16 cellular contexts compared by ENCODE assay signal in genomic region chr13:50400035-50400726, GRCh38.
DNase-seq lines count a peak whose midpoint lies in the region; ATAC-seq and TF ChIP-seq lines count a peak whose summit lies in the region.
"Had no signal": no experiment of that assay in that cellular context is flagged by ENCODE, and none has a peak within 500 bp of the region (broad histone marks: within the 10 kb centered on the region; RNA-seq: fewer than 3 reads in every experiment).

No MANE protein-coding gene starts in this region.

- no peak overlapping the region for H3K4me3 Mint-ChIP-seq in nephron
- no peak overlapping the region for H3K4me3 Mint-ChIP-seq in activated CD8-positive, alpha-beta memory T cell treated with anti-CD3 and anti-CD28 coated beads, Interleukin-2, amount 10 ng/mL, durations not matched to agents 7 days and 5 days
- no peak overlapping the region for H3K4me3 Mint-ChIP-seq in effector memory CD8-positive, alpha-beta T cell
- H3K4me3 Mint-ChIP-seq: activated CD4-positive, alpha-beta memory T cell treated with anti-CD3 and anti-CD28 coated beads, Interleukin-2, amount 10 ng/mL, durations not matched to agents 7 days and 5 days had no signal

- CTCF ChIA-PET in activated CD8-positive, alpha-beta memory T cell treated with anti-CD3 and anti-CD28 coated beads, Interleukin-2, amount 10 ng/mL, durations not matched to agents 7 days and 5 days (lab: Charles Lee): no interaction called here

- no peak for TF ChIP-seq CTCF in fibroblast of pulmonary artery (IDR thresholded peaks at IDR 0.05; ENCODE audit: low read length, missing control alignments)
- no peak for TF ChIP-seq CTCF in nephron (IDR thresholded peaks at IDR 0.05; ENCODE audit: unreplicated experiment in 3 of 3)

- ATAC-seq in HG03175 (IDR thresholded peaks at IDR 0.05; ENCODE audit: unreplicated experiment): no peak
- no peak for ATAC-seq in GM19452 (IDR thresholded peaks at IDR 0.05; ENCODE audit: unreplicated experiment)
- no peak for ATAC-seq in activated CD8-positive, alpha-beta memory T cell treated with anti-CD3 and anti-CD28 coated beads, Interleukin-2, amount 10 ng/mL, durations not matched to agents 7 days and 5 days
- ATAC-seq in effector memory CD8-positive, alpha-beta T cell (replicated peaks): no peak

- H3K4me3 ChIP-seq in fibroblast of pulmonary artery (replicated peaks; ENCODE audit: low read depth, low read length): no peak overlapping the region

- H3K27ac Mint-ChIP-seq in nephron: peak overlapping the region; percentile 60 to 72 (median 71)
- no peak overlapping the region for H3K27ac Mint-ChIP-seq in activated CD8-positive, alpha-beta memory T cell treated with anti-CD3 and anti-CD28 coated beads, Interleukin-2, amount 10 ng/mL, durations not matched to agents 7 days and 5 days
- H3K27ac Mint-ChIP-seq in effector memory CD8-positive, alpha-beta T cell: no peak overlapping the region
- H3K27ac Mint-ChIP-seq: activated CD4-positive, alpha-beta memory T cell treated with anti-CD3 and anti-CD28 coated beads, Interleukin-2, amount 10 ng/mL, durations not matched to agents 7 days and 5 days had no signal

- H3K27me3 Mint-ChIP-seq in nephron (ENCODE audit: low read depth): no peaks in the 10 kb centered on the region
- peaks cover 5% of the 10 kb centered on the region for H3K27me3 Mint-ChIP-seq in activated CD8-positive, alpha-beta memory T cell treated with anti-CD3 and anti-CD28 coated beads, Interleukin-2, amount 10 ng/mL, durations not matched to agents 7 days and 5 days
- H3K27me3 Mint-ChIP-seq in effector memory CD8-positive, alpha-beta T cell: no peaks in the 10 kb centered on the region

- DNase-seq in C1 segment of cervical spinal cord (lab: John Stamatoyannopoulos, UW): peak in 12 of 14 donors; percentile 20 to 76 (median 49)
- DNase-seq in RPMI7951 (ENCODE audit: low read depth): peak; percentile 71
- DNase-seq in fibroblast of pulmonary artery (ENCODE audit: low read depth): peak; percentile 50
- no peak for DNase-seq in activated CD8-positive, alpha-beta memory T cell treated with anti-CD3 and anti-CD28 coated beads, Interleukin-2, amount 10 ng/mL, durations not matched to agents 7 days and 5 days
- no peak for DNase-seq in effector memory CD8-positive, alpha-beta T cell
- DNase-seq: activated CD4-positive, alpha-beta memory T cell treated with anti-CD3 and anti-CD28 coated beads, Interleukin-2, amount 10 ng/mL, durations not matched to agents 7 days and 5 days; activated naive CD4-positive, alpha-beta T cell; KBM-7; NCI-H2029 treated with DMSO at 0.1 percent for 48 hours; OCI-M1; stimulated activated CD4-positive, alpha-beta T cell treated with anti-CD3 and anti-CD28 coated beads, Interleukin-15, amount 100 ng/mL, for 24 hours; stimulated activated CD8-positive, alpha-beta memory T cell treated with anti-CD3 and anti-CD28 coated beads, Interleukin-4, amount 100 ng/mL, for 48 hours; T-helper 2 cell had no signal

- H3K4me1 Mint-ChIP-seq in nephron: peaks cover 46% of the 10 kb centered on the region
- no peaks in the 10 kb centered on the region for H3K4me1 Mint-ChIP-seq in activated CD8-positive, alpha-beta memory T cell treated with anti-CD3 and anti-CD28 coated beads, Interleukin-2, amount 10 ng/mL, durations not matched to agents 7 days and 5 days
- peaks cover 0 to 2% of the 10 kb centered on the region in 2 donors for H3K4me1 Mint-ChIP-seq in effector memory CD8-positive, alpha-beta T cell (ENCODE audit: low read depth in 2 of 2)
- H3K4me1 Mint-ChIP-seq: activated CD4-positive, alpha-beta memory T cell treated with anti-CD3 and anti-CD28 coated beads, Interleukin-2, amount 10 ng/mL, durations not matched to agents 7 days and 5 days had no signal

- H3K9me3 Mint-ChIP-seq in nephron: peaks cover 2% of the 10 kb centered on the region
- H3K9me3 Mint-ChIP-seq in activated CD8-positive, alpha-beta memory T cell treated with anti-CD3 and anti-CD28 coated beads, Interleukin-2, amount 10 ng/mL, durations not matched to agents 7 days and 5 days (ENCODE audit: low read depth): no peaks in the 10 kb centered on the region
- H3K9me3 Mint-ChIP-seq in effector memory CD8-positive, alpha-beta T cell: no peaks in the 10 kb centered on the region
- H3K9me3 Mint-ChIP-seq: activated CD4-positive, alpha-beta memory T cell treated with anti-CD3 and anti-CD28 coated beads, Interleukin-2, amount 10 ng/mL, durations not matched to agents 7 days and 5 days had no signal

- peaks cover 4% of the 10 kb centered on the region for H3K36me3 Mint-ChIP-seq in nephron (ENCODE audit: low read depth)
- H3K36me3 Mint-ChIP-seq in activated CD8-positive, alpha-beta memory T cell treated with anti-CD3 and anti-CD28 coated beads, Interleukin-2, amount 10 ng/mL, durations not matched to agents 7 days and 5 days: no peaks in the 10 kb centered on the region
- peaks cover 4% of the 10 kb centered on the region for H3K36me3 Mint-ChIP-seq in effector memory CD8-positive, alpha-beta T cell (ENCODE audit: insufficient read depth)

Comparison
In these comparisons a context has a peak if more than half of its experiments do, and no peak if none do; other contexts are left out.
1. DNase-seq: peak in C1 segment of cervical spinal cord (12 of 14), RPMI7951 (single experiment) and fibroblast of pulmonary artery (single experiment); none in activated CD8-positive, alpha-beta memory T cell treated with anti-CD3 and anti-CD28 coated beads, Interleukin-2, amount 10 ng/mL, durations not matched to agents 7 days and 5 days (single experiment) and effector memory CD8-positive, alpha-beta T cell (0 of 3).
2. H3K27ac Mint-ChIP-seq: peak in nephron (3 of 3); none in activated CD8-positive, alpha-beta memory T cell treated with anti-CD3 and anti-CD28 coated beads, Interleukin-2, amount 10 ng/mL, durations not matched to agents 7 days and 5 days (single experiment) and effector memory CD8-positive, alpha-beta T cell (0 of 2).